1 cellular context compared by ENCODE assay signal in the genomic region with DNA sequence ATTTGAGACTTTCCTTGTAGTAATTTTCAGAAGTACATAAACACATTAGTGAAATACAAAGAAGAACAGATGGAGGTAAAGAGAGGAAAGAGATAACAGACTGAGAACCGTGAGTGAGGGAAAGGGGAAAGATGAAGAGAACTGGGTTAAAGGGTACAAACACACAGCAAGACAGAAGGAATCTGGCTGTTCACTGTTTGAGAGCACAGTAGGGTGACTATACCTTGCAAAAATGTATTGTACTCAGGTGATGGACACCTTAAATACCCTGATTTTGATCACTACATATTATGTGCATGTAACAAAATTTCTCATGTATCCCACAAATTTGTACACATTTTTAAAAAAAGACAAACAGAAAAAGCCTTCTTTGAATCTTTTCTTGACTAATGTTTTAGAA.
TF ChIP-seq lines count a peak whose summit lies in the region.

No MANE protein-coding gene starts in this region.

TF ChIP-seq in IMR-90, 13 proteins besides CTCF, POLR2A, EP300 and RAD21:
- TF ChIP-seq, protein P1, sequence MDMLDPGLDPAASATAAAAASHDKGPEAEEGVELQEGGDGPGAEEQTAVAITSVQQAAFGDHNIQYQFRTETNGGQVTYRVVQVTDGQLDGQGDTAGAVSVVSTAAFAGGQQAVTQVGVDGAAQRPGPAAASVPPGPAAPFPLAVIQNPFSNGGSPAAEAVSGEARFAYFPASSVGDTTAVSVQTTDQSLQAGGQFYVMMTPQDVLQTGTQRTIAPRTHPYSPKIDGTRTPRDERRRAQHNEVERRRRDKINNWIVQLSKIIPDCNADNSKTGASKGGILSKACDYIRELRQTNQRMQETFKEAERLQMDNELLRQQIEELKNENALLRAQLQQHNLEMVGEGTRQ (IDR thresholded peaks at IDR 0.05; ENCODE audit: low read depth, low read length): no peak
- no peak for TF ChIP-seq MAZ (IDR thresholded peaks at IDR 0.05; ENCODE audit: borderline replicate concordance, low read depth, low read length)
- no peak for TF ChIP-seq SMC3 (IDR thresholded peaks at IDR 0.05; ENCODE audit: low read depth, low read length)
- no peak for TF ChIP-seq BHLHE40 (IDR thresholded peaks at IDR 0.05; ENCODE audit: low read depth, low read length)
- no peak for TF ChIP-seq NFE2L2 (IDR thresholded peaks at IDR 0.05; ENCODE audit: low read depth, low read length)
- no peak for TF ChIP-seq MAFK (IDR thresholded peaks at IDR 0.05; ENCODE audit: low read depth, low read length)
- no peak for TF ChIP-seq RFX5 (IDR thresholded peaks at IDR 0.05; ENCODE audit: low read depth, low read length)
- no peak for TF ChIP-seq FOS (IDR thresholded peaks at IDR 0.05; ENCODE audit: low read depth, low read length)
- no peak for TF ChIP-seq MXI1 (IDR thresholded peaks at IDR 0.05; ENCODE audit: borderline replicate concordance, low read depth, low read length)
- TF ChIP-seq CEBPB (IDR thresholded peaks at IDR 0.05; ENCODE audit: low read depth, low read length): no peak
- no peak for TF ChIP-seq CHD1 (IDR thresholded peaks at IDR 0.05; ENCODE audit: low read depth, low read length)
- TF ChIP-seq RCOR1 (IDR thresholded peaks at IDR 0.05; ENCODE audit: insufficient replicate concordance, low read length): no peak
- TF ChIP-seq, protein P2, sequence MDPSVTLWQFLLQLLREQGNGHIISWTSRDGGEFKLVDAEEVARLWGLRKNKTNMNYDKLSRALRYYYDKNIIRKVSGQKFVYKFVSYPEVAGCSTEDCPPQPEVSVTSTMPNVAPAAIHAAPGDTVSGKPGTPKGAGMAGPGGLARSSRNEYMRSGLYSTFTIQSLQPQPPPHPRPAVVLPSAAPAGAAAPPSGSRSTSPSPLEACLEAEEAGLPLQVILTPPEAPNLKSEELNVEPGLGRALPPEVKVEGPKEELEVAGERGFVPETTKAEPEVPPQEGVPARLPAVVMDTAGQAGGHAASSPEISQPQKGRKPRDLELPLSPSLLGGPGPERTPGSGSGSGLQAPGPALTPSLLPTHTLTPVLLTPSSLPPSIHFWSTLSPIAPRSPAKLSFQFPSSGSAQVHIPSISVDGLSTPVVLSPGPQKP (IDR thresholded peaks at IDR 0.05; ENCODE audit: borderline replicate concordance, low read depth, low read length): no peak
